ENCODE assay signal across 16 cellular contexts in the genomic region with DNA sequence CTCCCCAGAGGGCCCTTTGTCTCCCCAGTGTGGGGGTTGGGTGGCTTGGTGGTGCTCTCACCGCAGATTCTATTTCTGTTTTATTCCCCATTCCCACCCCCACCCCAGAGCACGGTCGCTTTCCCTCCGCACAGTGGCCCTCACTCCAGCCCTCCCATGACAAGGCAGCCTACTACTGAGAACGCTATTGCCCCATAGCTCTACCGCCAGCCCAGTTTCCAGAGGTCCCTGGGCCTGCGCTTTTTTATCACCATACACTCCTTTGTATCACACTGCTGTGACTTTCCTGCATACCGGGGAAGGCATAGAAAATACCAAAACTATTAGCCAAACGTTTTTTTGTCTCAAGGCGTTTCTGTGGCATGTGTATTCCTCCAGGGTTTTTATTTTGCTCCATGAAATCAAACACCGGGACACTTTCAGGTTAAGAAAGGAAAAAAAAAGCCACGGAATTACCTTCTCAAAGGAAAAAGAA. TPM values are rescaled to one million over a fixed set of nuclear protein-coding genes. Genes with fewer than 3 reads are reported as not detected.
DNase-seq lines count a peak whose midpoint lies in the region; ATAC-seq and TF ChIP-seq lines count a peak whose summit lies in the region.
"Had no signal": no experiment of that assay in that cellular context is flagged by ENCODE, and none has a peak within 500 bp of the region (broad histone marks: within the 10 kb centered on the region; RNA-seq: fewer than 3 reads in every experiment).

No MANE protein-coding gene starts in this region.

- peaks cover 0 to 7% of the 10 kb centered on the region in 2 donors for H3K4me1 ChIP-seq in neuronal stem cell (ENCODE audit: control insufficient read depth in 2 of 2, insufficient read depth in 1 of 2, low read depth in 1 of 2, low read length in 2 of 2)

- H2BK12ac ChIP-seq in neuronal stem cell (ENCODE audit: low read length): no peak overlapping the region

- no peak overlapping the region for H3K14ac ChIP-seq in neuronal stem cell (ENCODE audit: low read length)

- no peak overlapping the region for H4K91ac ChIP-seq in neuronal stem cell (ENCODE audit: low read depth, low read length, poor library complexity)

- H3K23ac ChIP-seq in neuronal stem cell (ENCODE audit: low read depth, low read length, poor library complexity): no peak overlapping the region

- H2BK15ac ChIP-seq in neuronal stem cell (ENCODE audit: low read length): no peak overlapping the region

- no peak overlapping the region for H4K8ac ChIP-seq in neuronal stem cell (ENCODE audit: low read depth, low read length)

- no peaks in the 10 kb centered on the region for H3K79me1 ChIP-seq in neuronal stem cell (ENCODE audit: low read depth, low read length)

- ATAC-seq in GM21381 (IDR thresholded peaks at IDR 0.05; ENCODE audit: unreplicated experiment): no peak
- no peak for ATAC-seq in GM18505 (IDR thresholded peaks at IDR 0.05; ENCODE audit: unreplicated experiment)

- no peak overlapping the region for H3K27ac ChIP-seq in neuronal stem cell (replicated peaks; ENCODE audit: low read length)

- H3K4ac ChIP-seq in neuronal stem cell (ENCODE audit: low read length): no peak overlapping the region

- no peak overlapping the region for H3K18ac ChIP-seq in neuronal stem cell (ENCODE audit: low read length)

- peaks cover 9% of the 10 kb centered on the region for H3K27me3 Mint-ChIP-seq in endothelial cell (ENCODE audit: unreplicated experiment)

- peaks cover 5% of the 10 kb centered on the region for H3K4me1 Mint-ChIP-seq in endothelial cell (ENCODE audit: unreplicated experiment)

- WGBS in neuronal stem cell (ENCODE audit: extremely low coverage in 2 of 2, insufficient read length in 2 of 2, insufficient replicate concordance in 1 of 2), 2 donors: no CpG with 5 or more reads among the region's 12 CpGs

- no peak overlapping the region for H2BK5ac ChIP-seq in neuronal stem cell (ENCODE audit: low read length)

- H3K36me3 Mint-ChIP-seq in endothelial cell (ENCODE audit: low read depth, unreplicated experiment): peaks cover 4% of the 10 kb centered on the region
- H3K36me3 Mint-ChIP-seq: activated CD4-positive, alpha-beta memory T cell treated with anti-CD3 and anti-CD28 coated beads for 36 hours had no signal

- no peaks in the 10 kb centered on the region for H3K36me3 ChIP-seq in neuronal stem cell (replicated peaks in 1 of 2; ENCODE audit: control insufficient read depth in 2 of 2, insufficient read depth in 2 of 2, low read length in 2 of 2)

- H3K9ac ChIP-seq in neuronal stem cell (ENCODE audit: low read depth, low read length, poor library complexity): no peak overlapping the region

- H3K9me3 Mint-ChIP-seq in endothelial cell (ENCODE audit: unreplicated experiment): no peaks in the 10 kb centered on the region
- H3K9me3 Mint-ChIP-seq: activated CD4-positive, alpha-beta memory T cell treated with anti-CD3 and anti-CD28 coated beads for 36 hours had no signal

- no peak for TF ChIP-seq CTCF in endothelial cell (IDR thresholded peaks at IDR 0.05; ENCODE audit: unreplicated experiment)

- H3K27me3 ChIP-seq in neuronal stem cell (ENCODE audit: control insufficient read depth in 3 of 3, insufficient read depth in 3 of 3, low read depth in 1 of 3, low read length in 3 of 3): peaks cover 4 to 40% (median 31%) of the 10 kb centered on the region in 3 experiments

- H2AFZ ChIP-seq in neuronal stem cell (ENCODE audit: low read length): no peak overlapping the region

- peak overlapping the region; percentile 82 for H3K4me3 Mint-ChIP-seq in endothelial cell (ENCODE audit: unreplicated experiment)
- H3K4me3 Mint-ChIP-seq: activated CD4-positive, alpha-beta memory T cell treated with anti-CD3 and anti-CD28 coated beads for 36 hours had no signal

- no peak overlapping the region for H2AK5ac ChIP-seq in neuronal stem cell (ENCODE audit: low read depth, low read length)

- no peaks in the 10 kb centered on the region for H3K9me3 ChIP-seq in neuronal stem cell (replicated peaks in 1 of 2; ENCODE audit: control insufficient read depth in 2 of 2, insufficient read depth in 1 of 2, low read depth in 1 of 2, low read length in 2 of 2)

- peak overlapping the region in 1 of 2 donors; percentile 75 for H3K4me3 ChIP-seq in neuronal stem cell (ENCODE audit: low read length in 2 of 2)

- H3K27ac Mint-ChIP-seq in endothelial cell (ENCODE audit: unreplicated experiment): peak overlapping the region; percentile 77
- H3K27ac Mint-ChIP-seq: activated CD4-positive, alpha-beta memory T cell treated with anti-CD3 and anti-CD28 coated beads for 36 hours had no signal

- H3K4me2 ChIP-seq in neuronal stem cell (ENCODE audit: insufficient read depth, low read length, poor library complexity, severe bottlenecking): peak overlapping the region; percentile 88

- H2BK120ac ChIP-seq in neuronal stem cell (ENCODE audit: low read depth, low read length): no peak overlapping the region

- TF ChIP-seq POLR2A in GM18505 (IDR thresholded peaks at IDR 0.05; ENCODE audit: borderline replicate concordance, extremely low read depth, insufficient read depth, insufficient read length): no peak

- DNase-seq in NCI-H1092 treated with DMSO at 0.1 percent for 48 hours (lab: John Stamatoyannopoulos, UW): peak; percentile 10
- no peak for DNase-seq in NCI-H1092 (lab: John Stamatoyannopoulos, UW)
- DNase-seq in NCI-H2227 (lab: John Stamatoyannopoulos, UW; ENCODE audit: unreplicated experiment): peak; percentile 66
- no peak for DNase-seq in endothelial cell (ENCODE audit: low spot score)
- DNase-seq in neuronal stem cell (ENCODE audit: low spot score): no peak
- DNase-seq in amygdala (lab: John Stamatoyannopoulos, UW): no peak
- DNase-seq: 8988T; effector CD4-positive, alpha-beta T cell; GOT3; stimulated activated CD4-positive, alpha-beta T cell treated with anti-CD3 and anti-CD28 coated beads, Interleukin-4, amount 100 ng/mL, for 24 hours had no signal

RNA-seq across cellular contexts. Expression of a gene that starts 1.4 kb away (rescaled TPM):
- total RNA-seq in endothelial cell (ENCODE audit: unreplicated experiment): 0.18 TPM
- polyA plus RNA-seq in neuronal stem cell (2013, experiment 1 of 2): 0.01 TPM
- not detected for polyA plus RNA-seq in neuronal stem cell (2013, experiment 2 of 2)
- total RNA-seq: activated CD4-positive, alpha-beta memory T cell treated with anti-CD3 and anti-CD28 coated beads for 36 hours; glomerular endothelial cell; T-helper 1 cell treated with Interleukin-12 subunit alpha and Interleukin-12 subunit beta and Interleukin-4 antibody, amounts not matched to agents 30 ng/mL and 1 ng/mL, for 36 hours had no signal
- polyA plus RNA-seq: lung had no signal

RNA-seq across cellular contexts. Expression of a gene that starts 27.9 kb away (rescaled TPM):
- total RNA-seq in endothelial cell (ENCODE audit: unreplicated experiment): not detected
- polyA plus RNA-seq in neuronal stem cell (2013, experiment 1 of 2): not detected
- polyA plus RNA-seq in neuronal stem cell (2013, experiment 2 of 2): not detected
- total RNA-seq: activated CD4-positive, alpha-beta memory T cell treated with anti-CD3 and anti-CD28 coated beads for 36 hours; glomerular endothelial cell; lung; T-helper 1 cell treated with Interleukin-12 subunit alpha and Interleukin-12 subunit beta and Interleukin-4 antibody, amounts not matched to agents 30 ng/mL and 1 ng/mL, for 36 hours had no signal
- polyA plus RNA-seq: lung had no signal

Comparison
In these comparisons a context has a peak if more than half of its experiments do, and no peak if none do; other contexts are left out.
1. DNase-seq: peak in NCI-H1092 treated with DMSO at 0.1 percent for 48 hours (single experiment) and NCI-H2227 (single experiment); none in NCI-H1092 (single experiment), endothelial cell (single experiment), neuronal stem cell (single experiment) and amygdala (0 of 56).